In genomic region chr9:74888449-74888848, GRCh38 we compare ENCODE assay signal across 1 cellular context.
TF ChIP-seq lines count a peak whose summit lies in the region.

No MANE protein-coding gene starts in this region.

TF ChIP-seq in HEK293, 187 proteins besides CTCF, POLR2A, EP300 and RAD21 (continued from another document):
- TF ChIP-seq ZNF518A (tag by site-specific recombination; conservative IDR thresholded peaks at IDR 0.05; ENCODE audit: low read depth), result peak; percentile 82
- peak; percentile 44; the same call in 1 of the 2 replicates for TF ChIP-seq ZNF664 (tag by site-specific recombination; IDR thresholded peaks at IDR 0.05)
- TF ChIP-seq ZBTB11 (tag by site-specific recombination; conservative IDR thresholded peaks at IDR 0.05; ENCODE audit: low read depth), result peak; percentile 68
- peak; percentile 68; the same call in 1 of the 2 replicates for TF ChIP-seq ZNF140 (tag by site-specific recombination; IDR thresholded peaks at IDR 0.05)
- TF ChIP-seq ZNF510 (tag by site-specific recombination; IDR thresholded peaks at IDR 0.05; ENCODE audit: insufficient replicate concordance), result peak; percentile 54
- TF ChIP-seq ZNF394 (tag by site-specific recombination; IDR thresholded peaks at IDR 0.05; ENCODE audit: borderline replicate concordance), result peak; percentile 86
- 0 out of 2 replicates have a peak, but pooled peaks have one; percentile 15 for TF ChIP-seq ZNF366 (tag by site-specific recombination; conservative IDR thresholded peaks at IDR 0.05)
- peak; percentile 72 for TF ChIP-seq ZNF426 (tag by site-specific recombination; IDR thresholded peaks at IDR 0.05)
- TF ChIP-seq ZNF555 (tag by site-specific recombination; conservative IDR thresholded peaks at IDR 0.05), result peak; percentile 57
- TF ChIP-seq ZXDB (tag by site-specific recombination; IDR thresholded peaks at IDR 0.05), result 0 out of 2 replicates have a peak, but pooled peaks have one; percentile 19
